ENCODE assay signal across 2 cellular contexts in the genomic region with DNA sequence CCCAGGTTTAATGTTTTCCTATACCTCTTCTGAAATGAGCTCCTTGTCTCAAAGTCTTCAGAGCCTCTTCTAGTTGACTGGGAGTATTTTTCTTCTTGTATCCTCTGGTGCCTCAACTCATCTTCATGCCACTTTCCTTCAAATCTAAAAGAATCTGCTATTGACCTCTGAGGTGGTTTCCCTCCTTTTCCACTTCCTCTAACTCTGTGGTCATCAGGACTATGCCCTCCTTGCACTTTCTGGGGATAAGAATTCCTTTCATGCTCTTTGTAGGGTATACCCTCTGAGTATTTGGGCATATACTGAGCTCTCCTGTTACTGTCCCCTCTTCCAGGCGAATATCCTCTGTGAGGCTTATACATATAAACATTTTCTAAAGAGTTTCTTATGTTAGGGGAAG.
TF ChIP-seq lines count a peak whose summit lies in the region.

No MANE protein-coding gene starts in this region.

TF ChIP-seq in A549, 52 proteins besides CTCF, POLR2A, EP300 and RAD21:
- TF ChIP-seq ZFP36 (IDR thresholded peaks at IDR 0.05; ENCODE audit: borderline replicate concordance, partially characterized antibody) (no peak), CBX2 (IDR thresholded peaks at IDR 0.05; ENCODE audit: borderline replicate concordance, low read depth) (no peak), HOXB5 (CRISPR knock-in tag; IDR thresholded peaks at IDR 0.05) (no peak), HOXB13 (CRISPR knock-in tag; IDR thresholded peaks at IDR 0.05; ENCODE audit: low read depth) (no peak), KDM5A (IDR thresholded peaks at IDR 0.05) (no peak)
- TF ChIP-seq, protein P1, sequence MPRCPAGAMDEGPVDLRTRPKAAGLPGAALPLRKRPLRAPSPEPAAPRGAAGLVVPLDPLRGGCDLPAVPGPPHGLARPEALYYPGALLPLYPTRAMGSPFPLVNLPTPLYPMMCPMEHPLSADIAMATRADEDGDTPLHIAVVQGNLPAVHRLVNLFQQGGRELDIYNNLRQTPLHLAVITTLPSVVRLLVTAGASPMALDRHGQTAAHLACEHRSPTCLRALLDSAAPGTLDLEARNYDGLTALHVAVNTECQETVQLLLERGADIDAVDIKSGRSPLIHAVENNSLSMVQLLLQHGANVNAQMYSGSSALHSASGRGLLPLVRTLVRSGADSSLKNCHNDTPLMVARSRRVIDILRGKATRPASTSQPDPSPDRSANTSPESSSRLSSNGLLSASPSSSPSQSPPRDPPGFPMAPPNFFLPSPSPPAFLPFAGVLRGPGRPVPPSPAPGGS (IDR thresholded peaks at IDR 0.05): no peak
- TF ChIP-seq, protein P2, sequence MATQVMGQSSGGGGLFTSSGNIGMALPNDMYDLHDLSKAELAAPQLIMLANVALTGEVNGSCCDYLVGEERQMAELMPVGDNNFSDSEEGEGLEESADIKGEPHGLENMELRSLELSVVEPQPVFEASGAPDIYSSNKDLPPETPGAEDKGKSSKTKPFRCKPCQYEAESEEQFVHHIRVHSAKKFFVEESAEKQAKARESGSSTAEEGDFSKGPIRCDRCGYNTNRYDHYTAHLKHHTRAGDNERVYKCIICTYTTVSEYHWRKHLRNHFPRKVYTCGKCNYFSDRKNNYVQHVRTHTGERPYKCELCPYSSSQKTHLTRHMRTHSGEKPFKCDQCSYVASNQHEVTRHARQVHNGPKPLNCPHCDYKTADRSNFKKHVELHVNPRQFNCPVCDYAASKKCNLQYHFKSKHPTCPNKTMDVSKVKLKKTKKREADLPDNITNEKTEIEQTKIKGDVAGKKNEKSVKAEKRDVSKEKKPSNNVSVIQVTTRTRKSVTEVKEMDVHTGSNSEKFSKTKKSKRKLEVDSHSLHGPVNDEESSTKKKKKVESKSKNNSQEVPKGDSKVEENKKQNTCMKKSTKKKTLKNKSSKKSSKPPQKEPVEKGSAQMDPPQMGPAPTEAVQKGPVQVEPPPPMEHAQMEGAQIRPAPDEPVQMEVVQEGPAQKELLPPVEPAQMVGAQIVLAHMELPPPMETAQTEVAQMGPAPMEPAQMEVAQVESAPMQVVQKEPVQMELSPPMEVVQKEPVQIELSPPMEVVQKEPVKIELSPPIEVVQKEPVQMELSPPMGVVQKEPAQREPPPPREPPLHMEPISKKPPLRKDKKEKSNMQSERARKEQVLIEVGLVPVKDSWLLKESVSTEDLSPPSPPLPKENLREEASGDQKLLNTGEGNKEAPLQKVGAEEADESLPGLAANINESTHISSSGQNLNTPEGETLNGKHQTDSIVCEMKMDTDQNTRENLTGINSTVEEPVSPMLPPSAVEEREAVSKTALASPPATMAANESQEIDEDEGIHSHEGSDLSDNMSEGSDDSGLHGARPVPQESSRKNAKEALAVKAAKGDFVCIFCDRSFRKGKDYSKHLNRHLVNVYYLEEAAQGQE (IDR thresholded peaks at IDR 0.05): no peak
TF ChIP-seq in A549: peak in this region for 0.

TF ChIP-seq in GM12878, 131 proteins besides CTCF, POLR2A, EP300 and RAD21:
- no peak for TF ChIP-seq RB1 (IDR thresholded peaks at IDR 0.05; ENCODE audit: borderline replicate concordance)
- TF ChIP-seq, protein P3, sequence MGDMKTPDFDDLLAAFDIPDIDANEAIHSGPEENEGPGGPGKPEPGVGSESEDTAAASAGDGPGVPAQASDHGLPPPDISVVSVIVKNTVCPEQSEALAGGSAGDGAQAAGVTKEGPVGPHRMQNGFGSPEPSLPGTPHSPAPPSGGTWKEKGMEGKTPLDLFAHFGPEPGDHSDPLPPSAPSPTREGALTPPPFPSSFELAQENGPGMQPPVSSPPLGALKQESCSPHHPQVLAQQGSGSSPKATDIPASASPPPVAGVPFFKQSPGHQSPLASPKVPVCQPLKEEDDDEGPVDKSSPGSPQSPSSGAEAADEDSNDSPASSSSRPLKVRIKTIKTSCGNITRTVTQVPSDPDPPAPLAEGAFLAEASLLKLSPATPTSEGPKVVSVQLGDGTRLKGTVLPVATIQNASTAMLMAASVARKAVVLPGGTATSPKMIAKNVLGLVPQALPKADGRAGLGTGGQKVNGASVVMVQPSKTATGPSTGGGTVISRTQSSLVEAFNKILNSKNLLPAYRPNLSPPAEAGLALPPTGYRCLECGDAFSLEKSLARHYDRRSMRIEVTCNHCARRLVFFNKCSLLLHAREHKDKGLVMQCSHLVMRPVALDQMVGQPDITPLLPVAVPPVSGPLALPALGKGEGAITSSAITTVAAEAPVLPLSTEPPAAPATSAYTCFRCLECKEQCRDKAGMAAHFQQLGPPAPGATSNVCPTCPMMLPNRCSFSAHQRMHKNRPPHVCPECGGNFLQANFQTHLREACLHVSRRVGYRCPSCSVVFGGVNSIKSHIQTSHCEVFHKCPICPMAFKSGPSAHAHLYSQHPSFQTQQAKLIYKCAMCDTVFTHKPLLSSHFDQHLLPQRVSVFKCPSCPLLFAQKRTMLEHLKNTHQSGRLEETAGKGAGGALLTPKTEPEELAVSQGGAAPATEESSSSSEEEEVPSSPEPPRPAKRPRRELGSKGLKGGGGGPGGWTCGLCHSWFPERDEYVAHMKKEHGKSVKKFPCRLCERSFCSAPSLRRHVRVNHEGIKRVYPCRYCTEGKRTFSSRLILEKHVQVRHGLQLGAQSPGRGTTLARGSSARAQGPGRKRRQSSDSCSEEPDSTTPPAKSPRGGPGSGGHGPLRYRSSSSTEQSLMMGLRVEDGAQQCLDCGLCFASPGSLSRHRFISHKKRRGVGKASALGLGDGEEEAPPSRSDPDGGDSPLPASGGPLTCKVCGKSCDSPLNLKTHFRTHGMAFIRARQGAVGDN (IDR thresholded peaks at IDR 0.05): no peak
- no peak for TF ChIP-seq FOXM1 (IDR thresholded peaks at IDR 0.05; ENCODE audit: low read depth, low read length)
- 0 out of 2 replicates have a peak, but pooled peaks have one; percentile 9 for TF ChIP-seq RUNX3 (IDR thresholded peaks at IDR 0.05; ENCODE audit: low read length)
- TF ChIP-seq POLR2AphosphoS5 (IDR thresholded peaks at IDR 0.05; ENCODE audit: low read length): no peak
- no peak for TF ChIP-seq NRF1 (conservative IDR thresholded peaks at IDR 0.05; ENCODE audit: low read depth, low read length)
- no peak for TF ChIP-seq SP1 (IDR thresholded peaks at IDR 0.05; ENCODE audit: low read depth, low read length)
- no peak for TF ChIP-seq ZNF384 (IDR thresholded peaks at IDR 0.05; ENCODE audit: borderline replicate concordance, low read depth, low read length)
- TF ChIP-seq TBL1XR1 (IDR thresholded peaks at IDR 0.05; ENCODE audit: low read depth, low read length): no peak
- no peak for TF ChIP-seq ZNF217 (IDR thresholded peaks at IDR 0.05)
- TF ChIP-seq SPI1 (IDR thresholded peaks at IDR 0.05; ENCODE audit: borderline replicate concordance, insufficient read depth, low read depth, low read length): peak; percentile 68; the same call in 1 of the 2 replicates
- TF ChIP-seq, protein P4, sequence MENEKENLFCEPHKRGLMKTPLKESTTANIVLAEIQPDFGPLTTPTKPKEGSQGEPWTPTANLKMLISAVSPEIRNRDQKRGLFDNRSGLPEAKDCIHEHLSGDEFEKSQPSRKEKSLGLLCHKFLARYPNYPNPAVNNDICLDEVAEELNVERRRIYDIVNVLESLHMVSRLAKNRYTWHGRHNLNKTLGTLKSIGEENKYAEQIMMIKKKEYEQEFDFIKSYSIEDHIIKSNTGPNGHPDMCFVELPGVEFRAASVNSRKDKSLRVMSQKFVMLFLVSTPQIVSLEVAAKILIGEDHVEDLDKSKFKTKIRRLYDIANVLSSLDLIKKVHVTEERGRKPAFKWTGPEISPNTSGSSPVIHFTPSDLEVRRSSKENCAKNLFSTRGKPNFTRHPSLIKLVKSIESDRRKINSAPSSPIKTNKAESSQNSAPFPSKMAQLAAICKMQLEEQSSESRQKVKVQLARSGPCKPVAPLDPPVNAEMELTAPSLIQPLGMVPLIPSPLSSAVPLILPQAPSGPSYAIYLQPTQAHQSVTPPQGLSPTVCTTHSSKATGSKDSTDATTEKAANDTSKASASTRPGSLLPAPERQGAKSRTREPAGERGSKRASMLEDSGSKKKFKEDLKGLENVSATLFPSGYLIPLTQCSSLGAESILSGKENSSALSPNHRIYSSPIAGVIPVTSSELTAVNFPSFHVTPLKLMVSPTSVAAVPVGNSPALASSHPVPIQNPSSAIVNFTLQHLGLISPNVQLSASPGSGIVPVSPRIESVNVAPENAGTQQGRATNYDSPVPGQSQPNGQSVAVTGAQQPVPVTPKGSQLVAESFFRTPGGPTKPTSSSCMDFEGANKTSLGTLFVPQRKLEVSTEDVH (IDR thresholded peaks at IDR 0.05; ENCODE audit: low read depth, partially characterized antibody): no peak
